Comparison of ENCODE assay signal across 9 cellular contexts in genomic region chr12:20370001-20370381, GRCh38. TPM values are rescaled to one million over a fixed set of nuclear protein-coding genes. Genes with fewer than 3 reads are reported as not detected.
DNase-seq lines count a peak whose midpoint lies in the region; ATAC-seq, FAIRE-seq and TF ChIP-seq lines count a peak whose summit lies in the region.
"Had no signal": no experiment of that assay in that cellular context is flagged by ENCODE, and none has a peak within 500 bp of the region (broad histone marks: within the 10 kb centered on the region; RNA-seq: fewer than 3 reads in every experiment).

No MANE protein-coding gene starts in this region.

- peak; percentile 15 for DNase-seq in NCI-H146 (lab: John Stamatoyannopoulos, UW)
- DNase-seq in NCI-H146 treated with DMSO at 0.1 percent for 48 hours (lab: John Stamatoyannopoulos, UW; ENCODE audit: unreplicated experiment): no peak
- DNase-seq in H1 (ENCODE audit: low read depth in 1 of 2, low spot score in 2 of 2): peak; percentile 9 to 63
- DNase-seq in lung microvascular endothelial cell (ENCODE audit: low read depth in 2 of 2): peak; percentile 2 to 30
- DNase-seq in upper lobe of left lung: no peak
- no peak for DNase-seq in DMS153 (lab: John Stamatoyannopoulos, UW)
- no peak for DNase-seq in amniotic stem cell (lab: John Stamatoyannopoulos, UW)
- DNase-seq: activated CD4-positive, alpha-beta T cell treated with anti-CD3 and anti-CD28 coated beads, Interleukin-2, amount 50 U/mL, for 1 hour had no signal

- peak overlapping the region; percentile 36 for H4K5ac ChIP-seq in H1 (ENCODE audit: insufficient read length, low read depth, low read length)

- H2BK20ac ChIP-seq in H1 (ENCODE audit: low read length): no peak overlapping the region

- H3K4me2 ChIP-seq in H1 (ENCODE audit: insufficient read depth in 1 of 2, low read depth in 2 of 2, low read length in 2 of 2): peak overlapping the region; percentile 96

- H3K27me3 ChIP-seq in H1 (replicated peaks in 1 of 4; ENCODE audit: control insufficient read depth in 3 of 4, extremely low read depth in 1 of 4, insufficient read depth in 3 of 4, low read length in 3 of 4): no peaks in the 10 kb centered on the region
- H3K27me3 ChIP-seq in upper lobe of left lung: peaks cover 0 to 8% (median 2%) of the 10 kb centered on the region in 4 donors

- CTCF ChIA-PET in H1 (lab: Charles Lee; ENCODE audit: partially characterized antibody): no interaction called here

- H3K79me2 ChIP-seq in H1 (ENCODE audit: control insufficient read depth in 1 of 2, insufficient read depth in 2 of 2, low read length in 2 of 2): no peaks in the 10 kb centered on the region

- peak overlapping the region; percentile 23; the same call in 1 of the 2 replicates for H4K8ac ChIP-seq in H1 (ENCODE audit: extremely low read depth, insufficient read depth, low read length)

- H3K23ac ChIP-seq in H1 (ENCODE audit: insufficient read length): no peak overlapping the region

- H4K20me1 ChIP-seq in H1 (replicated peaks in 1 of 2; ENCODE audit: control insufficient read depth in 1 of 2, insufficient read depth in 2 of 2, low read length in 2 of 2): no peaks in the 10 kb centered on the region

- peak overlapping the region; percentile 93 for H3K18ac ChIP-seq in H1 (ENCODE audit: extremely low read depth, low read length)

- peak overlapping the region; percentile 40 for H3K56ac ChIP-seq in H1 (replicated peaks; ENCODE audit: insufficient read length, low read depth, low read length)

- 3% methylated on average over 22 of the region's 22 CpGs; no CpG with 5 or more reads in 1 of the 2 experiments for WGBS in H1 (ENCODE audit: extremely low coverage in 1 of 2, insufficient coverage in 1 of 2, insufficient read length in 1 of 2, insufficient replicate concordance in 2 of 2, low coverage in 1 of 2, low lambda C conversion rate in 2 of 2, missing lambda C conversion rate in 1 of 2), 2 experiments
- WGBS in upper lobe of left lung, 2 donors: 1 to 2% methylated on average over 19 to 22 of the region's 22 CpGs

- TF ChIP-seq POLR2A in H1 (IDR thresholded peaks at IDR 0.05; ENCODE audit: control extremely low read depth in 1 of 2, low read depth in 2 of 2, low read length in 2 of 2): no peak
- TF ChIP-seq POLR2A in upper lobe of left lung (IDR thresholded peaks at IDR 0.05): no peak

- H3K4me1 ChIP-seq in H1 (replicated peaks in 1 of 4; ENCODE audit: control insufficient read depth in 3 of 4, insufficient read depth in 4 of 4, low read length in 3 of 4): peaks cover 0 to 6% (median 2%) of the 10 kb centered on the region in 4 experiments; a peak in 2 of 7 replicates
- peaks cover 13 to 27% (median 17%) of the 10 kb centered on the region in 4 donors for H3K4me1 ChIP-seq in upper lobe of left lung

- TF ChIP-seq EP300 in H1 (IDR thresholded peaks at IDR 0.05; ENCODE audit: borderline replicate concordance in 1 of 2, low read depth in 2 of 2, low read length in 2 of 2) (no peak), upper lobe of left lung (IDR thresholded peaks at IDR 0.05) (no peak)

- H3K4me3 ChIP-seq in H1 (ENCODE audit: extremely low read depth in 1 of 4, insufficient read depth in 2 of 4, low read depth in 3 of 4, low read length in 4 of 4) (peak overlapping the region; percentile 77 to 91 (median 86)), upper lobe of left lung (peak overlapping the region; percentile 15 to 63 (median 52))

- TF ChIP-seq RAD21 in H1 (IDR thresholded peaks at IDR 0.05 in 1 of 2, conservative IDR thresholded peaks at IDR 0.05 in 1 of 2; ENCODE audit: low read depth in 2 of 2, low read length in 2 of 2): no peak

- ATAC-seq in upper lobe of left lung (ENCODE audit: low FRiP score in 2 of 2): no peak
- no peak for ATAC-seq in HG02840 (IDR thresholded peaks at IDR 0.05; ENCODE audit: low FRiP score, unreplicated experiment)

- no peaks in the 10 kb centered on the region for H3K9me3 ChIP-seq in H1 (ENCODE audit: insufficient read depth in 2 of 2, low read depth in 1 of 2, low read length in 1 of 2)
- no peaks in the 10 kb centered on the region for H3K9me3 ChIP-seq in upper lobe of left lung

- 0 out of 2 replicates have a peak overlapping the region, but pooled peaks have one; percentile 27 for H2BK12ac ChIP-seq in H1 (ENCODE audit: low read depth, low read length)

- no peak for FAIRE-seq in H1 (lab: Jason Lieb, UNC)

- POLR2A ChIA-PET in H1 (lab: Charles Lee; ENCODE audit: partially characterized antibody): interaction anchor here (1.3 to 2.0 kb wide), 2 partner anchors 10 to 157 kb away, joined by 3 to 9 read pairs; no protein-coding TSS in a partner anchor

- H2BK120ac ChIP-seq in H1 (replicated peaks; ENCODE audit: low read depth, low read length): no peak overlapping the region

- TF ChIP-seq CTCF in H1 (IDR thresholded peaks at IDR 0.05; ENCODE audit: control extremely low read depth in 1 of 3, insufficient read depth in 1 of 3, low read depth in 1 of 3, low read length in 3 of 3) (0 out of 4 replicates have a peak, but pooled peaks of 1 of the 3 experiments have one; percentile 3), upper lobe of left lung (IDR thresholded peaks at IDR 0.05) (no peak)

- H4K91ac ChIP-seq in H1 (replicated peaks; ENCODE audit: insufficient read length, low read length): peak overlapping the region; percentile 65

- no peaks in the 10 kb centered on the region for H3K79me1 ChIP-seq in H1 (ENCODE audit: low read depth, low read length)

- H2AFZ ChIP-seq in H1 (ENCODE audit: low read length): peak overlapping the region; percentile 89

- no peak overlapping the region for H2AK5ac ChIP-seq in H1 (ENCODE audit: low read depth, low read length)

- peaks cover 15% of the 10 kb centered on the region; the same call in 1 of the 2 replicates for H3K23me2 ChIP-seq in H1 (ENCODE audit: low read depth, low read length)

- H3K9ac ChIP-seq in H1 (replicated peaks in 1 of 4; ENCODE audit: extremely low read depth in 1 of 4, low read depth in 3 of 4, low read length in 3 of 4): peak overlapping the region in 1 of 4 experiments; percentile 45; a peak in 2 of 7 replicates

- H3K27ac ChIP-seq in H1 (ENCODE audit: low read depth, low read length): no peak overlapping the region
- peak overlapping the region; percentile 62 to 84 (median 76) for H3K27ac ChIP-seq in upper lobe of left lung

- H3K14ac ChIP-seq in H1 (ENCODE audit: insufficient read length): no peak overlapping the region

- H2BK15ac ChIP-seq in H1 (ENCODE audit: low read length): no peak overlapping the region; the same call in 1 of the 2 replicates

- H3K4ac ChIP-seq in H1 (replicated peaks; ENCODE audit: insufficient read length, low read depth, low read length): peak overlapping the region; percentile 83

- no peak overlapping the region for H2BK5ac ChIP-seq in H1 (ENCODE audit: low read depth, low read length)

- H3K36me3 ChIP-seq in H1 (ENCODE audit: control insufficient read depth in 2 of 4, insufficient read depth in 4 of 4, low read length in 3 of 4): no peaks in the 10 kb centered on the region
- no peaks in the 10 kb centered on the region for H3K36me3 ChIP-seq in upper lobe of left lung

TF ChIP-seq in H1, 55 proteins besides CTCF, POLR2A, EP300 and RAD21:
- TF ChIP-seq KDM4A (IDR thresholded peaks at IDR 0.05; ENCODE audit: low read depth, low read length, severe bottlenecking) (peak; percentile 44), NANOG (IDR thresholded peaks at IDR 0.05; ENCODE audit: insufficient read depth, low read depth, low read length, poor library complexity, severe bottlenecking) (no peak), BRCA1 (IDR thresholded peaks at IDR 0.05; ENCODE audit: low read depth, low read length) (no peak), PHF8 (conservative IDR thresholded peaks at IDR 0.05; ENCODE audit: low read depth, low read length) (no peak), RXRA (IDR thresholded peaks at IDR 0.05; ENCODE audit: insufficient read depth, low read depth, low read length) (no peak), SUZ12 (IDR thresholded peaks at IDR 0.05; ENCODE audit: low read length) (0 out of 2 replicates have a peak, but pooled peaks have one; percentile 33), SIX5 (IDR thresholded peaks at IDR 0.05; ENCODE audit: low read depth, low read length) (no peak), MAX (IDR thresholded peaks at IDR 0.05) (no peak)

RNA-seq across cellular contexts. Expression of gene PDE3A, which starts 1.7 kb away (rescaled TPM):
- total RNA-seq in H1 (2021; fragmentation: NEBNext Ultra II Directional; extraction: Animal tissue kit (Norgen Biotek cat#: 25700)): 3.3 and 3.4 TPM in 2 replicates
- polyA plus RNA-seq in H1 (2011; rRNA removed): 0.91 and 1.4 TPM in 2 replicates
- polyA plus RNA-seq in H1 (2011; cell fraction: cytosol; rRNA removed): 1.4 TPM
- polyA plus RNA-seq in H1 (2011; cell fraction: nucleus; rRNA removed): 1.3 TPM
- polyA plus RNA-seq in H1 (2012, experiment 1 of 2): 1.4 to 2.6 TPM (median 1.7 TPM) in 4 replicates
- polyA plus RNA-seq in H1 (2012, experiment 2 of 2): 0.10 TPM
- polyA plus RNA-seq in H1 (2013, experiment 1 of 2): 1.7 TPM
- polyA plus RNA-seq in H1 (2013, experiment 2 of 2): 1.7 TPM
- polyA minus RNA-seq in H1 (2011; rRNA and poly(A)+ RNA removed): 8.4 and 11.5 TPM in 2 replicates
- polyA minus RNA-seq in H1 (2011; cell fraction: cytosol; rRNA and poly(A)+ RNA removed): 5.0 TPM
- 9.2 TPM for polyA minus RNA-seq in H1 (2011; cell fraction: nucleus; rRNA and poly(A)+ RNA removed)
- total RNA-seq in lung microvascular endothelial cell (1.3 and 2.0 TPM in 2 replicates), upper lobe of left lung (10 to 100 TPM in 1 of 6 donors, 1 to 10 TPM in 5; 1.0 to 10.0 (median 3.2) TPM)

Comparison
In these comparisons a context has a peak if more than half of its experiments do, and no peak if none do; other contexts are left out.
1. DNase-seq: peak in NCI-H146 (single experiment), H1 (2 of 2) and lung microvascular endothelial cell (2 of 2); none in NCI-H146 treated with DMSO at 0.1 percent for 48 hours (single experiment), upper lobe of left lung (0 of 2), DMS153 (single experiment) and amniotic stem cell (single experiment).